Comparison of ENCODE assay signal across 28 cellular contexts in genomic region chr6:119612176-119612870, GRCh38.
DNase-seq lines count a peak whose midpoint lies in the region; ATAC-seq, FAIRE-seq and TF ChIP-seq lines count a peak whose summit lies in the region.
"Had no signal": no experiment of that assay in that cellular context is flagged by ENCODE, and none has a peak within 500 bp of the region (broad histone marks: within the 10 kb centered on the region; RNA-seq: fewer than 3 reads in every experiment).

No MANE protein-coding gene starts in this region.

- H3K4ac ChIP-seq in IMR-90 (ENCODE audit: low read depth, low read length), result no peak overlapping the region
- no peak overlapping the region for H3K4ac ChIP-seq in mesendoderm (ENCODE audit: low read depth, low read length)

- TF ChIP-seq RAD21 in IMR-90 (IDR thresholded peaks at IDR 0.05; ENCODE audit: low read length) (no peak), K562 (CRISPR knock-in tag; conservative IDR thresholded peaks at IDR 0.05 in 1 of 2, IDR thresholded peaks at IDR 0.05 in 1 of 2) (peak in 1 of 2 experiments; percentile 28; a peak in 1 of 4 replicates)

- in situ Hi-C loops in IMR-90 (cut with MboI; ENCODE audit: low sequenced_read_pairs) (no loop called here), K562 (cut with MboI) (no loop called here)

- H3K4me1 ChIP-seq in IMR-90 (ENCODE audit: control insufficient read depth, insufficient read depth, low read length) (peaks cover 5% of the 10 kb centered on the region), K562 (replicated peaks in 1 of 2; ENCODE audit: control insufficient read depth in 2 of 2, insufficient read depth in 2 of 2, low read length in 2 of 2) (no peaks in the 10 kb centered on the region; a peak in 1 of 5 replicates), mesendoderm (ENCODE audit: control insufficient read depth, low read depth, low read length) (no peaks in the 10 kb centered on the region)
- H3K4me1 ChIP-seq: BLaER1, lower lobe of right lung had no signal

- H3K79me2 ChIP-seq in K562 (ENCODE audit: control insufficient read depth, insufficient read depth, low read length) (no peaks in the 10 kb centered on the region), mesendoderm (ENCODE audit: control insufficient read depth, insufficient read depth, low read length) (no peaks in the 10 kb centered on the region)

- H4K91ac ChIP-seq in IMR-90 (ENCODE audit: insufficient read depth, low read depth, low read length), result no peak overlapping the region

- H3K79me1 ChIP-seq in IMR-90 (ENCODE audit: low read depth in 1 of 2, low read length in 2 of 2), result no peaks in the 10 kb centered on the region
- H3K79me1 ChIP-seq in mesendoderm (ENCODE audit: low read length), result no peaks in the 10 kb centered on the region

- no peak for TF ChIP-seq EP300 in K562 (IDR thresholded peaks at IDR 0.05; ENCODE audit: low read length)

- no peak overlapping the region for H2AK9ac ChIP-seq in IMR-90 (replicated peaks; ENCODE audit: low read depth, low read length, poor library complexity)

- no peak for FAIRE-seq in K562 (lab: Jason Lieb, UNC)
- FAIRE-seq: A204.1, bronchial epithelial cell, endometrium, GM12891, RCC 7860 had no signal

- H2BK20ac ChIP-seq in IMR-90 (ENCODE audit: low read depth, low read length), result 0 out of 2 replicates have a peak overlapping the region, but pooled peaks have one; percentile 7

- H3K27me3 ChIP-seq in IMR-90 (ENCODE audit: control insufficient read depth, insufficient read depth, low read length) (no peaks in the 10 kb centered on the region; the same call in 1 of the 2 replicates), K562 (ENCODE audit: control insufficient read depth in 2 of 2, insufficient read depth in 2 of 2, low read length in 2 of 2) (no peaks in the 10 kb centered on the region), mesendoderm (ENCODE audit: insufficient read depth, low read length, poor library complexity) (no peaks in the 10 kb centered on the region)
- H3K27me3 ChIP-seq: BLaER1, MG63, neutrophil, SJSA1 had no signal

- H4K8ac ChIP-seq in IMR-90 (ENCODE audit: low read depth in 2 of 2, low read length in 2 of 2) (no peak overlapping the region), mesendoderm (ENCODE audit: low read depth, low read length) (peak overlapping the region; percentile 28)

- TF ChIP-seq POLR2A in IMR-90 (IDR thresholded peaks at IDR 0.05; ENCODE audit: low read depth, low read length), result no peak
- no peak for TF ChIP-seq POLR2A in K562 (conservative IDR thresholded peaks at IDR 0.05)

- BruUV-seq in IMR-90 (replicated peaks; lab: Mats Ljungman, UMichigan) (no TSS peak), K562 (replicated peaks; lab: Mats Ljungman, UMichigan) (no TSS peak)

- ATAC-seq in IMR-90 (ENCODE audit: low read depth) (peak; percentile 66), K562 (peak; percentile 85), GM19395 (IDR thresholded peaks at IDR 0.05; ENCODE audit: unreplicated experiment) (no peak)
- ATAC-seq: lower lobe of right lung, T-helper 17 cell had no signal

- dilution Hi-C loops in IMR-90 (cut with HindIII; ENCODE audit: low sequenced_read_pairs, unreplicated experiment), result no loop called here

- no peaks in the 10 kb centered on the region for H3K36me3 ChIP-seq in IMR-90 (ENCODE audit: control insufficient read depth, insufficient read depth, low read length)
- H3K36me3 ChIP-seq in K562 (ENCODE audit: control insufficient read depth, insufficient read depth, low read length), result no peaks in the 10 kb centered on the region
- H3K36me3 ChIP-seq in mesendoderm (ENCODE audit: control insufficient read depth, insufficient read depth, low read length), result no peaks in the 10 kb centered on the region
- H3K36me3 ChIP-seq: BLaER1, lower lobe of right lung, MG63, neutrophil, SJSA1 had no signal

- TF ChIP-seq CTCF in IMR-90 (conservative IDR thresholded peaks at IDR 0.05; ENCODE audit: low read depth, low read length) (no peak), K562 (IDR thresholded peaks at IDR 0.05 in 2 of 3, conservative IDR thresholded peaks at IDR 0.05 in 1 of 3; ENCODE audit: insufficient read depth in 2 of 3, low read depth in 1 of 3, low read length in 3 of 3) (peak in 1 of 3 experiments; percentile 26; a peak in 2 of 6 replicates)

- H3K56ac ChIP-seq in IMR-90 (ENCODE audit: extremely low read depth, insufficient read depth, low read length) (no peak overlapping the region), mesendoderm (ENCODE audit: low read length) (no peak overlapping the region)

- intact Hi-C loops in IMR-90 (cut with micrococcal nuclease) (loop anchor here (2.0 to 10.0 kb wide), 2 partner anchors 72 to 458 kb away; no protein-coding TSS in a partner anchor), K562 (cut with micrococcal nuclease) (no loop called here)

- H3K18ac ChIP-seq in IMR-90 (ENCODE audit: low read depth, low read length) (no peak overlapping the region), mesendoderm (ENCODE audit: low read length) (no peak overlapping the region)

- POLR2A ChIA-PET in IMR-90 (lab: Charles Lee; ENCODE audit: unreplicated experiment), result interaction anchor here (1.0 kb wide), 1 partner anchor 14 kb away, joined by 3 read pairs; no protein-coding TSS in a partner anchor
- POLR2A ChIA-PET in K562 (lab: Yijun Ruan, JAX), result interaction anchor here (1.0 kb wide), 1 partner anchor 16 kb away, joined by 3 read pairs; no protein-coding TSS in a partner anchor

- H3K14ac ChIP-seq in IMR-90 (replicated peaks; ENCODE audit: low read depth, low read length), result peak overlapping the region; percentile 25; the same call in 1 of the 2 replicates

- H2BK15ac ChIP-seq in IMR-90 (ENCODE audit: low read depth, low read length) (no peak overlapping the region), mesendoderm (replicated peaks; ENCODE audit: low read depth) (no peak overlapping the region)

- H3K9me1 ChIP-seq in IMR-90 (ENCODE audit: insufficient read depth, low read length) (no peaks in the 10 kb centered on the region; the same call in 1 of the 2 replicates), K562 (ENCODE audit: control insufficient read depth, insufficient read depth, low read length) (no peaks in the 10 kb centered on the region)

- H2AK5ac ChIP-seq in IMR-90 (ENCODE audit: low read depth, low read length) (no peak overlapping the region), mesendoderm (ENCODE audit: low read length) (no peak overlapping the region)

- H2BK5ac ChIP-seq in IMR-90 (ENCODE audit: low read depth, low read length, poor library complexity, severe bottlenecking) (no peak overlapping the region), mesendoderm (ENCODE audit: low read length) (no peak overlapping the region)

- DNase-seq in AG08395 (ENCODE audit: low spot score) (peak; percentile 35), IMR-90 (peak; percentile 8), K562 (ENCODE audit: extremely low read depth in 1 of 4, low spot score in 3 of 4) (no peak), mesendoderm (peak; percentile 54), HUDEP-2 (lab: John Stamatoyannopoulos, UW; ENCODE audit: unreplicated experiment in 76 of 76) (no peak), NCI-H2107 treated with DMSO at 0.1 percent for 48 hours (lab: John Stamatoyannopoulos, UW; ENCODE audit: unreplicated experiment) (no peak)
- no peak for DNase-seq in activated CD8-positive, alpha-beta memory T cell treated with anti-CD3 and anti-CD28 coated beads, Interleukin-2, amount 50 U/mL, for 4 hours
- DNase-seq: activated CD4-positive, alpha-beta T cell treated with anti-CD3 and anti-CD28 coated beads for 4 hours; activated CD8-positive, alpha-beta memory T cell treated with anti-CD3 and anti-CD28 coated beads for 24 hours; activated T-cell treated with anti-CD3 and anti-CD28 coated beads, Interleukin-2, amount 50 U/mL, for 24 hours; amniotic stem cell; DMS79 treated with DMSO at 0.1 percent for 48 hours; kidney glomerular epithelial cell; lower lobe of right lung; MG63; NCI-H1417 treated with DMSO at 0.1 percent for 48 hours; NCI-H510A; substantia nigra; T-helper 17 cell had no signal

- H4K5ac ChIP-seq in IMR-90 (ENCODE audit: low read depth, low read length) (no peak overlapping the region), mesendoderm (ENCODE audit: low read length) (no peak overlapping the region)

- WGBS in IMR-90 (ENCODE audit: extremely low coverage in 2 of 2, insufficient read length in 1 of 2), 2 experiments, result no CpG with 5 or more reads among the region's 2 CpGs
- WGBS in K562 (ENCODE audit: insufficient coverage, low coverage, missing lambda C conversion rate), result 15% methylated on average over 2 of the region's 2 CpGs
- no CpG with 5 or more reads among the region's 2 CpGs for WGBS in mesendoderm (ENCODE audit: extremely low coverage, insufficient coverage, low lambda C conversion rate)

- H4K20me1 ChIP-seq in IMR-90 (ENCODE audit: insufficient read depth, low read length), result no peaks in the 10 kb centered on the region
- H4K20me1 ChIP-seq in K562 (replicated peaks; ENCODE audit: control insufficient read depth, insufficient read depth, low read length), result no peaks in the 10 kb centered on the region
- H4K20me1 ChIP-seq: BLaER1 had no signal

- H2AFZ ChIP-seq in IMR-90 (replicated peaks; ENCODE audit: low read length, poor library complexity) (no peak overlapping the region), K562 (ENCODE audit: low read depth, low read length) (peak overlapping the region; percentile 54)

- H3K4me3 ChIP-seq in IMR-90 (ENCODE audit: insufficient read depth, low read depth, low read length) (no peak overlapping the region), K562 (no peak overlapping the region), mesendoderm (ENCODE audit: low read length) (no peak overlapping the region)
- H3K4me3 ChIP-seq: BLaER1, lower lobe of right lung, MG63, SJSA1 had no signal

- CTCF ChIA-PET in IMR-90 (lab: Yijun Ruan, JAX), result interaction anchor here (0.8 kb wide), 1 partner anchor 10 kb away, joined by 4 read pairs; no protein-coding TSS in a partner anchor
- CTCF ChIA-PET in K562 (lab: Yijun Ruan, JAX; ENCODE audit: low intra/inter-chr PET ratio), result no interaction called here

- H3K9ac ChIP-seq in IMR-90 (ENCODE audit: low read depth, low read length) (no peak overlapping the region), K562 (ENCODE audit: insufficient read depth in 1 of 2, low read depth in 2 of 2, low read length in 2 of 2) (no peak overlapping the region), mesendoderm (ENCODE audit: low read length) (no peak overlapping the region)
- H3K9ac ChIP-seq: BLaER1 had no signal

- no peak overlapping the region for H3K4me2 ChIP-seq in IMR-90 (ENCODE audit: low read depth, low read length)
- no peak overlapping the region for H3K4me2 ChIP-seq in K562 (ENCODE audit: insufficient read depth, low read length)
- H3K4me2 ChIP-seq in mesendoderm (ENCODE audit: low read length), result no peak overlapping the region
- H3K4me2 ChIP-seq: BLaER1 had no signal

- no peaks in the 10 kb centered on the region for H3K9me3 ChIP-seq in IMR-90 (ENCODE audit: control insufficient read depth, insufficient read depth, low read length)
- H3K9me3 ChIP-seq in K562 (replicated peaks; ENCODE audit: control insufficient read depth, insufficient read depth, low read depth, low read length), result no peaks in the 10 kb centered on the region
- H3K9me3 ChIP-seq: BLaER1, lower lobe of right lung, neutrophil, SJSA1 had no signal

- no peak overlapping the region for H2BK120ac ChIP-seq in IMR-90 (ENCODE audit: low read depth, low read length)
- H2BK120ac ChIP-seq in mesendoderm (ENCODE audit: low read depth, low read length), result no peak overlapping the region

- H3K27ac ChIP-seq in IMR-90 (ENCODE audit: insufficient read depth, low read length), result no peak overlapping the region
- no peak overlapping the region for H3K27ac ChIP-seq in K562 (ENCODE audit: extremely low read depth, low read depth, low read length)
- H3K27ac ChIP-seq in mesendoderm (ENCODE audit: low read depth, low read length), result no peak overlapping the region
- H3K27ac ChIP-seq: BLaER1, lower lobe of right lung, neutrophil, SJSA1 had no signal

- H3K23ac ChIP-seq in IMR-90 (ENCODE audit: low read depth, low read length) (no peak overlapping the region), mesendoderm (ENCODE audit: low read length) (no peak overlapping the region)

Comparison
In these comparisons a context has a peak if more than half of its experiments do, and no peak if none do; other contexts are left out.
1. DNase-seq: peak in AG08395 (single experiment), IMR-90 (single experiment) and mesendoderm (single experiment); none in K562 (0 of 4), HUDEP-2 (0 of 76), activated CD8-positive, alpha-beta memory T cell treated with anti-CD3 and anti-CD28 coated beads, Interleukin-2, amount 50 U/mL, for 4 hours (single experiment) and NCI-H2107 treated with DMSO at 0.1 percent for 48 hours (single experiment).